In genomic region chr5:148168246-148168645, GRCh38 we compare ENCODE assay signal across 21 cellular contexts. TPM values are rescaled to one million over a fixed set of nuclear protein-coding genes. Genes with fewer than 3 reads are reported as not detected.
DNase-seq lines count a peak whose midpoint lies in the region; ATAC-seq, FAIRE-seq and TF ChIP-seq lines count a peak whose summit lies in the region.
"Had no signal": no experiment of that assay in that cellular context is flagged by ENCODE, and none has a peak within 500 bp of the region (broad histone marks: within the 10 kb centered on the region; RNA-seq: fewer than 3 reads in every experiment).

Gene SPINK14 (plus strand): TSS chr5:148168546. CDS start chr5:148169733, 1,187 bp downstream.

- H4K20me1 ChIP-seq in HepG2 (ENCODE audit: insufficient read depth, low read length): no peaks in the 10 kb centered on the region
- H4K20me1 ChIP-seq: BLaER1 had no signal

- CTCF ChIA-PET in HepG2 (lab: Yijun Ruan, JAX; ENCODE audit: low intra/inter-chr PET ratio, low total read pairs): no interaction called here

- intact Hi-C loops in HepG2 (cut with micrococcal nuclease; ENCODE audit: unreplicated experiment): no loop called here

- WGBS in HepG2 (ENCODE audit: low lambda C conversion rate): 7% methylated on average over 1 of the region's 1 CpG

- no peak within 1 kb of the TSS for H3K4me2 ChIP-seq in HepG2 (ENCODE audit: low read depth, low read length)
- H3K4me2 ChIP-seq: BLaER1 had no signal

- H3K4me1 Mint-ChIP-seq in stimulated activated effector memory CD8-positive, alpha-beta T cell treated with anti-CD3 and anti-CD28 coated beads, Interleukin-12 subunit alpha, Interleukin-12 subunit beta, amount 100 ng/mL, for 72 hours: no peaks in the 10 kb centered on the region

- POLR2A ChIA-PET in HepG2 (lab: Yijun Ruan, JAX): no interaction called here

- DNase-seq in OCI-M1 (lab: John Stamatoyannopoulos, UW): peak; percentile 9
- no peak for DNase-seq in stimulated activated effector memory CD8-positive, alpha-beta T cell treated with anti-CD3 and anti-CD28 coated beads, Interleukin-12 subunit alpha, Interleukin-12 subunit beta, amount 100 ng/mL, for 72 hours (ENCODE audit: low spot score in 2 of 2)
- no peak for DNase-seq in HepG2 (ENCODE audit: low spot score)
- DNase-seq: 8988T; ACHN; BE2C; C1 segment of cervical spinal cord; Caco-2; Calu3; CD4-positive, alpha-beta T cell; CD8-positive, alpha-beta T cell; DMS79 treated with DMSO at 0.1 percent for 48 hours; GF-D8 had no signal

- TF ChIP-seq EP300 in HepG2 (IDR thresholded peaks at IDR 0.05; ENCODE audit: low read depth in 2 of 2, low read length in 2 of 2) (no peak), HepG2 (CRISPR knock-in tag; IDR thresholded peaks at IDR 0.05; ENCODE audit: borderline replicate concordance) (no peak)

- no peaks in the 10 kb centered on the region for H3K4me1 ChIP-seq in HepG2 (ENCODE audit: insufficient read depth, low read length)
- H3K4me1 ChIP-seq: BE2C, BLaER1 had no signal

- FAIRE-seq in HepG2 (lab: Jason Lieb, UNC): no peak
- FAIRE-seq: D721Med, GM12891, GM19239 had no signal

- H3K36me3 ChIP-seq in HepG2 (replicated peaks in 1 of 2; ENCODE audit: control insufficient read depth in 1 of 2, insufficient read depth in 2 of 2, low read length in 2 of 2): no peaks in the 10 kb centered on the region
- H3K36me3 ChIP-seq: BE2C, BLaER1 had no signal

- ATAC-seq in stimulated activated effector memory CD8-positive, alpha-beta T cell treated with anti-CD3 and anti-CD28 coated beads, Interleukin-12 subunit alpha, Interleukin-12 subunit beta, amount 100 ng/mL, for 72 hours: peak; percentile 24
- no peak for ATAC-seq in HG03095 (IDR thresholded peaks at IDR 0.05; ENCODE audit: unreplicated experiment)
- ATAC-seq in HepG2: no peak
- ATAC-seq: CD8-positive, alpha-beta T cell had no signal

- H3K27me3 ChIP-seq in HepG2 (ENCODE audit: control insufficient read depth in 1 of 2, insufficient read depth in 2 of 2, low read length in 2 of 2): no peaks in the 10 kb centered on the region
- H3K27me3 ChIP-seq: BLaER1 had no signal

- TF ChIP-seq POLR2A in HepG2 (IDR thresholded peaks at IDR 0.05; ENCODE audit: insufficient read depth in 1 of 2, low read depth in 2 of 2, low read length in 2 of 2): no peak

- H3K9me3 Mint-ChIP-seq in stimulated activated effector memory CD8-positive, alpha-beta T cell treated with anti-CD3 and anti-CD28 coated beads, Interleukin-12 subunit alpha, Interleukin-12 subunit beta, amount 100 ng/mL, for 72 hours: no peaks in the 10 kb centered on the region
- H3K9me3 Mint-ChIP-seq: CD4-positive, alpha-beta T cell; CD8-positive, alpha-beta T cell had no signal

- TF ChIP-seq RAD21 in HepG2 (CRISPR knock-in tag; IDR thresholded peaks at IDR 0.05): no peak

- H3K27ac ChIP-seq in C4-2B (peak within 1 kb of the TSS; percentile 7; the same call in 1 of the 2 replicates), HepG2 (ENCODE audit: extremely low read length, insufficient read depth, low read length) (no peak within 1 kb of the TSS)
- H3K27ac ChIP-seq: BLaER1 had no signal

- H3K27ac Mint-ChIP-seq in stimulated activated effector memory CD8-positive, alpha-beta T cell treated with anti-CD3 and anti-CD28 coated beads, Interleukin-12 subunit alpha, Interleukin-12 subunit beta, amount 100 ng/mL, for 72 hours: no peak within 1 kb of the TSS
- H3K27ac Mint-ChIP-seq: CD4-positive, alpha-beta T cell; CD8-positive, alpha-beta T cell had no signal

- H3K4me3 Mint-ChIP-seq in stimulated activated effector memory CD8-positive, alpha-beta T cell treated with anti-CD3 and anti-CD28 coated beads, Interleukin-12 subunit alpha, Interleukin-12 subunit beta, amount 100 ng/mL, for 72 hours: no peak within 1 kb of the TSS
- H3K4me3 Mint-ChIP-seq: CD4-positive, alpha-beta T cell; CD8-positive, alpha-beta T cell had no signal

- no peaks in the 10 kb centered on the region for H3K36me3 Mint-ChIP-seq in stimulated activated effector memory CD8-positive, alpha-beta T cell treated with anti-CD3 and anti-CD28 coated beads, Interleukin-12 subunit alpha, Interleukin-12 subunit beta, amount 100 ng/mL, for 72 hours
- H3K36me3 Mint-ChIP-seq: CD8-positive, alpha-beta T cell had no signal

- TF ChIP-seq CTCF in C4-2B (conservative IDR thresholded peaks at IDR 0.05): no peak
- no peak for TF ChIP-seq CTCF in HepG2 (CRISPR knock-in tag; IDR thresholded peaks at IDR 0.05)

- H3K9me3 ChIP-seq in HepG2 (ENCODE audit: low read length): no peaks in the 10 kb centered on the region
- H3K9me3 ChIP-seq: BLaER1, Caco-2 had no signal

- no peaks in the 10 kb centered on the region for H3K79me2 ChIP-seq in HepG2 (ENCODE audit: insufficient read depth, low read length)

- H3K4me3 ChIP-seq in HepG2 (replicated peaks in 1 of 3; ENCODE audit: insufficient read depth in 1 of 3, low read depth in 2 of 3, low read length in 3 of 3): no peak within 1 kb of the TSS
- H3K4me3 ChIP-seq: BLaER1 had no signal

- in situ Hi-C loops in HepG2 (cut with HindIII; ENCODE audit: extremely low pct_ligation_motif_present, low pct_unique_long_range_greater_than_20kb): no loop called here

- no TSS peak for BruUV-seq in HepG2 (replicated peaks; lab: Mats Ljungman, UMichigan)

- H2AFZ ChIP-seq in HepG2 (ENCODE audit: low read length): no peak within 1 kb of the TSS

- no peak within 1 kb of the TSS for H3K9ac ChIP-seq in HepG2 (ENCODE audit: insufficient read depth, low read depth, low read length)
- H3K9ac ChIP-seq: BLaER1 had no signal

TF ChIP-seq in HepG2, 621 proteins besides CTCF, POLR2A, EP300 and RAD21:
- no peak for TF ChIP-seq MIER3 (CRISPR knock-in tag; IDR thresholded peaks at IDR 0.05; ENCODE audit: borderline replicate concordance)
- TF ChIP-seq, protein P1, sequence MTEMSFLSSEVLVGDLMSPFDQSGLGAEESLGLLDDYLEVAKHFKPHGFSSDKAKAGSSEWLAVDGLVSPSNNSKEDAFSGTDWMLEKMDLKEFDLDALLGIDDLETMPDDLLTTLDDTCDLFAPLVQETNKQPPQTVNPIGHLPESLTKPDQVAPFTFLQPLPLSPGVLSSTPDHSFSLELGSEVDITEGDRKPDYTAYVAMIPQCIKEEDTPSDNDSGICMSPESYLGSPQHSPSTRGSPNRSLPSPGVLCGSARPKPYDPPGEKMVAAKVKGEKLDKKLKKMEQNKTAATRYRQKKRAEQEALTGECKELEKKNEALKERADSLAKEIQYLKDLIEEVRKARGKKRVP (CRISPR knock-in tag; IDR thresholded peaks at IDR 0.05): 0 out of 4 replicates have a peak, but pooled peaks of 1 of the 2 experiments have one; percentile 17

RNA-seq across cellular contexts. Expression of gene SPINK14, which starts in this region (rescaled TPM):
- not detected in 2 replicates for total RNA-seq in HepG2 (2016; rRNA removed; fragmentation: Illumina TruSeq; extraction: Trizol)
- total RNA-seq in HepG2 (2016; cell fraction: cytosol; rRNA removed; fragmentation: Illumina TruSeq; extraction: Trizol; ENCODE audit: low read depth): not detected in 2 replicates
- total RNA-seq in HepG2 (2016; cell fraction: insoluble cytoplasmic fraction; rRNA removed; fragmentation: Illumina TruSeq; extraction: Trizol): not detected in 2 replicates
- total RNA-seq in HepG2 (2016; cell fraction: membrane; rRNA removed; fragmentation: Illumina TruSeq; extraction: Trizol): not detected in 2 replicates
- not detected in 2 replicates for total RNA-seq in HepG2 (2016; cell fraction: nucleus; rRNA removed; fragmentation: Illumina TruSeq; extraction: Trizol)
- not detected in 2 replicates for polyA plus RNA-seq in HepG2 (2011; rRNA removed)
- not detected in 2 replicates for polyA plus RNA-seq in HepG2 (2011; cell fraction: cytosol; rRNA removed)
- not detected in 2 replicates for polyA plus RNA-seq in HepG2 (2011; cell fraction: nucleus; rRNA removed)
- not detected in 2 replicates for polyA plus RNA-seq in HepG2 (2012)
- not detected in 2 replicates for polyA plus RNA-seq in HepG2 (2016; cell fraction: cytosol; fragmentation: Illumina TruSeq; extraction: Trizol; ENCODE audit: low read depth)
- not detected in 2 replicates for polyA plus RNA-seq in HepG2 (2016; cell fraction: insoluble cytoplasmic fraction; fragmentation: Illumina TruSeq; extraction: Trizol; ENCODE audit: low read depth)
- not detected in 2 replicates for polyA plus RNA-seq in HepG2 (2016; cell fraction: membrane; fragmentation: Illumina TruSeq; extraction: Trizol; ENCODE audit: low read depth)
- polyA plus RNA-seq in HepG2 (2016; cell fraction: nucleus; fragmentation: Illumina TruSeq; extraction: Trizol; ENCODE audit: insufficient read depth, low read depth): not detected in 2 replicates
- not detected in 2 replicates for polyA minus RNA-seq in HepG2 (2011; rRNA and poly(A)+ RNA removed; ENCODE audit: low replicate concordance)
- not detected in 2 replicates for polyA minus RNA-seq in HepG2 (2011; cell fraction: cytosol; rRNA and poly(A)+ RNA removed)
- not detected in 2 replicates for polyA minus RNA-seq in HepG2 (2011; cell fraction: nucleus; rRNA and poly(A)+ RNA removed)
- total RNA-seq: A673; Caco-2; Calu3; CD4-positive, alpha-beta T cell; CD8-positive, alpha-beta T cell had no signal
- polyA plus RNA-seq: AG04450 had no signal
